Comparison of ENCODE assay signal across 1 cellular context in genomic region chr2:197209742-197210408, GRCh38.
TF ChIP-seq lines count a peak whose summit lies in the region.

No MANE protein-coding gene starts in this region.

TF ChIP-seq in GM12878, 131 proteins besides CTCF, POLR2A, EP300 and RAD21 (continued from another document):
- no peak for TF ChIP-seq BCLAF1 (IDR thresholded peaks at IDR 0.05)
- no peak for TF ChIP-seq ATF7 (IDR thresholded peaks at IDR 0.05; ENCODE audit: low read depth)
- TF ChIP-seq HDAC6 (IDR thresholded peaks at IDR 0.05; ENCODE audit: unreplicated experiment) = no peak
- TF ChIP-seq ZBTB33 (IDR thresholded peaks at IDR 0.05) = no peak
- no peak for TF ChIP-seq TCF7 (IDR thresholded peaks at IDR 0.05; ENCODE audit: borderline replicate concordance)
- 0 out of 2 replicates have a peak, but pooled peaks have one; percentile 32 for TF ChIP-seq ASH2L (IDR thresholded peaks at IDR 0.05; ENCODE audit: borderline replicate concordance, low read depth)
- no peak for TF ChIP-seq SUZ12 (IDR thresholded peaks at IDR 0.05; ENCODE audit: unreplicated experiment)
- TF ChIP-seq IRF3 (IDR thresholded peaks at IDR 0.05) = no peak
- no peak for TF ChIP-seq CHD1 (IDR thresholded peaks at IDR 0.05; ENCODE audit: low read depth, low read length)
- TF ChIP-seq SIX5 (IDR thresholded peaks at IDR 0.05; ENCODE audit: low read depth, low read length, severe bottlenecking) = no peak
